10 cellular contexts compared by ENCODE assay signal in the genomic region with DNA sequence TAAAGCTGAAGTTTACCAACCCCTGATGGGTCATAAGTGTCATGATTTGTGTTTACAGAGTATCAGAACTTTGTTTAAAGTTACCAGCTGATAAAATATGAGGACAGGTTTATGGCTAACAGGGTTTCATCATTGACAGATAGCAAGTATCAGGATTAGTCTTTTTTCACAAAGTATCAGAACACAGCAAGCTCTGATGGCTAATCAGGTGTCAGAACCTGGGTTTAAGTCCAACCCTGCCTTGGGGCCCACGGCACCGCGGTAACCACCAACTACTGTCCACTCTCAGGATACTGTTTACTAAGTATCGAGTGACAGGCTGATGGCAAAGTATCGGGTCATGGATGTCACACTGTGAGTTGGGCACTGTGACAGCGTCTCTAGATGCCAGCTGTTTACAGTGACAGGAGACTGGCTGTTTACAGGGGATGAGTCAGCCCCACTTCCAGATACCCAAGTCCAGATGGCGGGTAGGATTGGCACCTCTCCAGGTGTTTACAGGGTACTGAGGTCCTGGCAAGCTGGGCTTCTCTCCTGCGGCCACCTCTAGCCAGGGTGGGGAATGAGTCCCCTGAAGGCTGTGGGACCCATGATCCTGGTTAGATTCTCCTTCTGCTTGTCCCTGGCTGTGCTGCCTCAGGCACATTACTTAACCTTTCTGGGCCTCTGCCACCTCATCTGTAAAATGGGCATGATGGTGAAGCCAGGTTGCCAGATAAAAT. TPM values are rescaled to one million over a fixed set of nuclear protein-coding genes. Genes with fewer than 3 reads are reported as not detected.
A peak's percentile ranks its signal among the peaks of the same experiment; 100 is the strongest.
DNase-seq lines count a peak whose midpoint lies in the region; ATAC-seq and TF ChIP-seq lines count a peak whose summit lies in the region.
"Had no signal": no experiment of that assay in that cellular context is flagged by ENCODE, and none has a peak within 500 bp of the region (broad histone marks: within the 10 kb centered on the region; RNA-seq: fewer than 3 reads in every experiment).

No MANE protein-coding gene starts in this region.

- no peak overlapping the region for H3K4me3 ChIP-seq in trophoblast cell (ENCODE audit: low read depth, low read length)

- intact Hi-C loops in left ventricle myocardium superior (cut with micrococcal nuclease), result no loop called here

- no peak overlapping the region for H3K4me2 ChIP-seq in trophoblast cell (ENCODE audit: low read length)

- no peaks in the 10 kb centered on the region for H3K9me3 ChIP-seq in trophoblast cell (ENCODE audit: insufficient read depth, low read depth, low read length)

- H2AK5ac ChIP-seq in trophoblast cell (ENCODE audit: low read length), result no peak overlapping the region

- no peak overlapping the region for H3K9ac ChIP-seq in trophoblast cell (ENCODE audit: low read length)

- no peak overlapping the region for H2BK5ac ChIP-seq in trophoblast cell (ENCODE audit: low read depth, low read length, poor library complexity)

- no peak overlapping the region for H3K18ac ChIP-seq in trophoblast cell (ENCODE audit: low read length)

- in situ Hi-C loops in GM13976 (cut with MboI; ENCODE audit: low sequenced_read_pairs, unreplicated experiment), result no loop called here

- H3K4ac ChIP-seq in trophoblast cell (ENCODE audit: low read depth, low read length), result no peak overlapping the region

- no peaks in the 10 kb centered on the region for H3K4me1 ChIP-seq in trophoblast cell (ENCODE audit: control insufficient read depth in 1 of 2, insufficient read depth in 2 of 2, low read length in 2 of 2)

- peak overlapping the region; percentile 37; the same call in 1 of the 2 replicates for H3K27ac ChIP-seq in 22Rv1
- H3K27ac ChIP-seq in trophoblast cell (ENCODE audit: low read depth, low read length), result no peak overlapping the region

- WGBS in trophoblast cell (ENCODE audit: extremely low coverage, insufficient coverage, insufficient read length), result no CpG with 5 or more reads among the region's 8 CpGs

- DNase-seq in HuH-7.5 (ENCODE audit: low spot score) (peak; percentile 73), SHP77 treated with DMSO at 0.1 percent for 48 hours (lab: John Stamatoyannopoulos, UW) (peak; percentile 79), left ventricle myocardium superior (no peak), GM13976 (ENCODE audit: low spot score) (no peak), trophoblast cell (no peak), SK-N-DZ (ENCODE audit: low spot score) (no peak)
- DNase-seq: activated T-cell treated with anti-CD3 and anti-CD28 coated beads, Interleukin-2, amount 50 U/mL, for 1 hour; NCI-H187 treated with DMSO at 0.1 percent for 48 hours had no signal

- TF ChIP-seq CTCF in 22Rv1 (IDR thresholded peaks at IDR 0.05) (no peak), GM13976 (IDR thresholded peaks at IDR 0.05; ENCODE audit: borderline replicate concordance, control extremely low read depth, extremely low read depth, insufficient read depth, missing control alignments) (no peak)

- H3K27me3 ChIP-seq in trophoblast cell (ENCODE audit: insufficient read depth, low read length), result no peaks in the 10 kb centered on the region

- H3K14ac ChIP-seq in trophoblast cell (ENCODE audit: low read length), result no peak overlapping the region

- no peak overlapping the region for H3K23ac ChIP-seq in trophoblast cell (ENCODE audit: low read length)

- no peaks in the 10 kb centered on the region for H3K79me2 ChIP-seq in trophoblast cell (ENCODE audit: control insufficient read depth, insufficient read depth, low read length, poor library complexity)

- H3K36me3 ChIP-seq in trophoblast cell (ENCODE audit: control insufficient read depth in 1 of 2, insufficient read depth in 2 of 2, low read length in 2 of 2), result no peaks in the 10 kb centered on the region

- no peak overlapping the region for H2BK12ac ChIP-seq in trophoblast cell (ENCODE audit: low read length)

- ATAC-seq in left ventricle myocardium superior, result peak; percentile 60
- no peak for ATAC-seq in GM18861 (IDR thresholded peaks at IDR 0.05; ENCODE audit: unreplicated experiment)

- H4K12ac ChIP-seq in trophoblast cell (ENCODE audit: low read depth, low read length), result no peak overlapping the region

- H4K8ac ChIP-seq in trophoblast cell (ENCODE audit: low read depth, low read length), result no peak overlapping the region

- no peaks in the 10 kb centered on the region for H3K79me1 ChIP-seq in trophoblast cell (ENCODE audit: low read length)

- no peak overlapping the region for H4K91ac ChIP-seq in trophoblast cell (ENCODE audit: low read depth, low read length)

- H2AFZ ChIP-seq in trophoblast cell (ENCODE audit: insufficient read depth, low read length, poor library complexity), result no peak overlapping the region

- no peak overlapping the region for H2BK120ac ChIP-seq in trophoblast cell (ENCODE audit: insufficient read depth, low read length, poor library complexity)

RNA-seq across cellular contexts. Expression of a gene that starts 21.8 kb away (rescaled TPM):
- total RNA-seq in left ventricle myocardium superior, result 17.9 TPM
- polyA plus RNA-seq in trophoblast cell (2013), result 1.5 TPM in 2 replicates
- polyA plus RNA-seq in SK-N-DZ (2014; cell fraction: cytosol; rRNA removed), result 3.1 and 3.6 TPM in 2 replicates
- polyA plus RNA-seq in SK-N-DZ (2014; cell fraction: nucleus; rRNA removed), result 3.2 and 18.3 TPM in 2 replicates

RNA-seq across cellular contexts. Expression of a gene that starts 57.0 kb away (rescaled TPM):
- total RNA-seq in left ventricle myocardium superior, result 0.94 TPM
- not detected in 2 replicates for polyA plus RNA-seq in trophoblast cell (2013)
- not detected in 2 replicates for polyA plus RNA-seq in SK-N-DZ (2014; cell fraction: cytosol; rRNA removed)
- not detected in 2 replicates for polyA plus RNA-seq in SK-N-DZ (2014; cell fraction: nucleus; rRNA removed)

Comparison
In these comparisons a context has a peak if more than half of its experiments do, and no peak if none do; other contexts are left out.
1. DNase-seq: peak in HuH-7.5 (single experiment) and SHP77 treated with DMSO at 0.1 percent for 48 hours (single experiment); none in left ventricle myocardium superior (single experiment), GM13976 (single experiment), trophoblast cell (0 of 2) and SK-N-DZ (single experiment).